ENCODE assay signal across 1 cellular context in the genomic region with DNA sequence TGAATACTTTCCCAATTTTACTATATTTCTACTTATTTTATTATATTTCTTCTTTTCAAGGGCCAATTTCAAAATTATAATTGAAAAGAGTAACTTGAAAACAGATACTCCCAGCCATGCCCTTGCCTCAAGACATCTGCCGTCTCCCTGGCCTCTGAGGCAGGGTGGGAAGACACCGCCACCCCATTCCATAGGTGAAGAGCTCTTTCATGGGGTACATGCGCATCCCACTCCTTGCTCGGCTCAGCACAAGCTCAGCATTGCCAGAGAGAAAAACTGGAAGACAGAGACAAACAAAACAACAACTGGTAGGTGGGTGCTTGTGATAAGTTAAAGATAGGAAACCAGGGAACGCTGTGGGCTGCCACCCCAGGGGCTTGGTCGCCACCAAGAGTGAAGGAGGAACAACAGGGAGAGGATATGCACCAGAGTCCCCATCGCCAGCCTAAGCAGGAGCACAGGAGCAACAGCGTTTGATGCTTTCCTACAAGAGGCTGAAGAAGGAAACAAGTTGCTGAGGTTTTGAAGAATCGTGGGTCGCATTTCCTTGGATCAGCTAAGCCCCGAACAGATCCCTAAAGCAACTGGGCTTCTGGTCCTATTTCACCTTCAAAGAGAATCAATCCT.
TF ChIP-seq lines count a peak whose summit lies in the region.

No MANE protein-coding gene starts in this region.

TF ChIP-seq in H1, 55 proteins besides CTCF, POLR2A, EP300 and RAD21:
- no peak for TF ChIP-seq CBX5 (IDR thresholded peaks at IDR 0.05; ENCODE audit: low read depth, low read length)
- TF ChIP-seq, protein P1, sequence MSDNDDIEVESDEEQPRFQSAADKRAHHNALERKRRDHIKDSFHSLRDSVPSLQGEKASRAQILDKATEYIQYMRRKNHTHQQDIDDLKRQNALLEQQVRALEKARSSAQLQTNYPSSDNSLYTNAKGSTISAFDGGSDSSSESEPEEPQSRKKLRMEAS (IDR thresholded peaks at IDR 0.05) = no peak
- no peak for TF ChIP-seq USF2 (IDR thresholded peaks at IDR 0.05; ENCODE audit: low read length)
- TF ChIP-seq CEBPB (IDR thresholded peaks at IDR 0.05; ENCODE audit: low read depth, low read length) = no peak
- TF ChIP-seq SIRT6 (IDR thresholded peaks at IDR 0.05; ENCODE audit: low read length) = no peak
- no peak for TF ChIP-seq SIN3A (conservative IDR thresholded peaks at IDR 0.05 in 1 of 2, IDR thresholded peaks at IDR 0.05 in 1 of 2; ENCODE audit: low read depth in 1 of 2, low read length in 2 of 2)
- no peak for TF ChIP-seq TAF1 (IDR thresholded peaks at IDR 0.05; ENCODE audit: low read depth, low read length)
- no peak for TF ChIP-seq EGR1 (IDR thresholded peaks at IDR 0.05; ENCODE audit: borderline replicate concordance, low read depth, low read length)
- no peak for TF ChIP-seq JUN (IDR thresholded peaks at IDR 0.05; ENCODE audit: low read depth, low read length)
- no peak for TF ChIP-seq SP1 (IDR thresholded peaks at IDR 0.05; ENCODE audit: low read depth, low read length)
- TF ChIP-seq SRF (IDR thresholded peaks at IDR 0.05; ENCODE audit: low read depth, low read length) = no peak
- TF ChIP-seq CHD1 (IDR thresholded peaks at IDR 0.05; ENCODE audit: low read depth, low read length) = no peak
- TF ChIP-seq, protein P2, sequence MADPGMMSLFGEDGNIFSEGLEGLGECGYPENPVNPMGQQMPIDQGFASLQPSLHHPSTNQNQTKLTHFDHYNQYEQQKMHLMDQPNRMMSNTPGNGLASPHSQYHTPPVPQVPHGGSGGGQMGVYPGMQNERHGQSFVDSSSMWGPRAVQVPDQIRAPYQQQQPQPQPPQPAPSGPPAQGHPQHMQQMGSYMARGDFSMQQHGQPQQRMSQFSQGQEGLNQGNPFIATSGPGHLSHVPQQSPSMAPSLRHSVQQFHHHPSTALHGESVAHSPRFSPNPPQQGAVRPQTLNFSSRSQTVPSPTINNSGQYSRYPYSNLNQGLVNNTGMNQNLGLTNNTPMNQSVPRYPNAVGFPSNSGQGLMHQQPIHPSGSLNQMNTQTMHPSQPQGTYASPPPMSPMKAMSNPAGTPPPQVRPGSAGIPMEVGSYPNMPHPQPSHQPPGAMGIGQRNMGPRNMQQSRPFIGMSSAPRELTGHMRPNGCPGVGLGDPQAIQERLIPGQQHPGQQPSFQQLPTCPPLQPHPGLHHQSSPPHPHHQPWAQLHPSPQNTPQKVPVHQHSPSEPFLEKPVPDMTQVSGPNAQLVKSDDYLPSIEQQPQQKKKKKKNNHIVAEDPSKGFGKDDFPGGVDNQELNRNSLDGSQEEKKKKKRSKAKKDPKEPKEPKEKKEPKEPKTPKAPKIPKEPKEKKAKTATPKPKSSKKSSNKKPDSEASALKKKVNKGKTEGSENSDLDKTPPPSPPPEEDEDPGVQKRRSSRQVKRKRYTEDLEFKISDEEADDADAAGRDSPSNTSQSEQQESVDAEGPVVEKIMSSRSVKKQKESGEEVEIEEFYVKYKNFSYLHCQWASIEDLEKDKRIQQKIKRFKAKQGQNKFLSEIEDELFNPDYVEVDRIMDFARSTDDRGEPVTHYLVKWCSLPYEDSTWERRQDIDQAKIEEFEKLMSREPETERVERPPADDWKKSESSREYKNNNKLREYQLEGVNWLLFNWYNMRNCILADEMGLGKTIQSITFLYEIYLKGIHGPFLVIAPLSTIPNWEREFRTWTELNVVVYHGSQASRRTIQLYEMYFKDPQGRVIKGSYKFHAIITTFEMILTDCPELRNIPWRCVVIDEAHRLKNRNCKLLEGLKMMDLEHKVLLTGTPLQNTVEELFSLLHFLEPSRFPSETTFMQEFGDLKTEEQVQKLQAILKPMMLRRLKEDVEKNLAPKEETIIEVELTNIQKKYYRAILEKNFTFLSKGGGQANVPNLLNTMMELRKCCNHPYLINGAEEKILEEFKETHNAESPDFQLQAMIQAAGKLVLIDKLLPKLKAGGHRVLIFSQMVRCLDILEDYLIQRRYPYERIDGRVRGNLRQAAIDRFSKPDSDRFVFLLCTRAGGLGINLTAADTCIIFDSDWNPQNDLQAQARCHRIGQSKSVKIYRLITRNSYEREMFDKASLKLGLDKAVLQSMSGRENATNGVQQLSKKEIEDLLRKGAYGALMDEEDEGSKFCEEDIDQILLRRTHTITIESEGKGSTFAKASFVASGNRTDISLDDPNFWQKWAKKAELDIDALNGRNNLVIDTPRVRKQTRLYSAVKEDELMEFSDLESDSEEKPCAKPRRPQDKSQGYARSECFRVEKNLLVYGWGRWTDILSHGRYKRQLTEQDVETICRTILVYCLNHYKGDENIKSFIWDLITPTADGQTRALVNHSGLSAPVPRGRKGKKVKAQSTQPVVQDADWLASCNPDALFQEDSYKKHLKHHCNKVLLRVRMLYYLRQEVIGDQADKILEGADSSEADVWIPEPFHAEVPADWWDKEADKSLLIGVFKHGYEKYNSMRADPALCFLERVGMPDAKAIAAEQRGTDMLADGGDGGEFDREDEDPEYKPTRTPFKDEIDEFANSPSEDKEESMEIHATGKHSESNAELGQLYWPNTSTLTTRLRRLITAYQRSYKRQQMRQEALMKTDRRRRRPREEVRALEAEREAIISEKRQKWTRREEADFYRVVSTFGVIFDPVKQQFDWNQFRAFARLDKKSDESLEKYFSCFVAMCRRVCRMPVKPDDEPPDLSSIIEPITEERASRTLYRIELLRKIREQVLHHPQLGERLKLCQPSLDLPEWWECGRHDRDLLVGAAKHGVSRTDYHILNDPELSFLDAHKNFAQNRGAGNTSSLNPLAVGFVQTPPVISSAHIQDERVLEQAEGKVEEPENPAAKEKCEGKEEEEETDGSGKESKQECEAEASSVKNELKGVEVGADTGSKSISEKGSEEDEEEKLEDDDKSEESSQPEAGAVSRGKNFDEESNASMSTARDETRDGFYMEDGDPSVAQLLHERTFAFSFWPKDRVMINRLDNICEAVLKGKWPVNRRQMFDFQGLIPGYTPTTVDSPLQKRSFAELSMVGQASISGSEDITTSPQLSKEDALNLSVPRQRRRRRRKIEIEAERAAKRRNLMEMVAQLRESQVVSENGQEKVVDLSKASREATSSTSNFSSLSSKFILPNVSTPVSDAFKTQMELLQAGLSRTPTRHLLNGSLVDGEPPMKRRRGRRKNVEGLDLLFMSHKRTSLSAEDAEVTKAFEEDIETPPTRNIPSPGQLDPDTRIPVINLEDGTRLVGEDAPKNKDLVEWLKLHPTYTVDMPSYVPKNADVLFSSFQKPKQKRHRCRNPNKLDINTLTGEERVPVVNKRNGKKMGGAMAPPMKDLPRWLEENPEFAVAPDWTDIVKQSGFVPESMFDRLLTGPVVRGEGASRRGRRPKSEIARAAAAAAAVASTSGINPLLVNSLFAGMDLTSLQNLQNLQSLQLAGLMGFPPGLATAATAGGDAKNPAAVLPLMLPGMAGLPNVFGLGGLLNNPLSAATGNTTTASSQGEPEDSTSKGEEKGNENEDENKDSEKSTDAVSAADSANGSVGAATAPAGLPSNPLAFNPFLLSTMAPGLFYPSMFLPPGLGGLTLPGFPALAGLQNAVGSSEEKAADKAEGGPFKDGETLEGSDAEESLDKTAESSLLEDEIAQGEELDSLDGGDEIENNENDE (IDR thresholded peaks at IDR 0.05; ENCODE audit: insufficient replicate concordance, low read length) = no peak
- no peak for TF ChIP-seq SIX5 (IDR thresholded peaks at IDR 0.05; ENCODE audit: low read depth, low read length)
- TF ChIP-seq CREB1 (IDR thresholded peaks at IDR 0.05) = no peak
- no peak for TF ChIP-seq POLR2AphosphoS5 (IDR thresholded peaks at IDR 0.05; ENCODE audit: low read depth, low read length)
- TF ChIP-seq TCF12 (IDR thresholded peaks at IDR 0.05; ENCODE audit: low read depth, low read length) = no peak
- TF ChIP-seq MAFK (IDR thresholded peaks at IDR 0.05; ENCODE audit: low read depth, low read length) = no peak
